Comparison of ENCODE assay signal across 15 cellular contexts in the genomic region with DNA sequence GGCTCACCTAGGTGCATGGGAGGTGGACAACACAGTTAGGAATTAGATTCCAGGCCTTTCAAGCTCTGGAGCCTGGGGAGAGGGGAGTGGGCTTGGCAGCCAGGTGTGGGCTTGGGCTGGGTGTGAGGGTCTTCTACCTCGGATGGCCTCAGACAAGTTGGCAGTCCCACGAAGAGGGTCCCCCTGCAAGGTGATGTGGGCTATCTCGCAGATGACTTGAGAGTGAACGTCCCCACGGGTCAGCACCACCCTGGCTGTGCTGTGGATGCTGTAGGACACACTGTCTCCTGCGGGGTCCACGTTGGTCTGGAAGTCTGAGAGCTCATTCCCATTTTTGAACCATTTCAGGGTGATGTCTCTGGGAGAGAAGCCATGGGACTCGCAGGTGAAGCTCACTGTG. TPM values are rescaled to one million over a fixed set of nuclear protein-coding genes. Genes with fewer than 3 reads are reported as not detected.
"Had no signal": no experiment of that assay in that cellular context is flagged by ENCODE, and none has a peak within 500 bp of the region (broad histone marks: within the 10 kb centered on the region; RNA-seq: fewer than 3 reads in every experiment).

No MANE protein-coding gene starts in this region.

RNA-seq across cellular contexts. Expression of gene SIRPD, which starts 14.1 kb away (rescaled TPM):
- total RNA-seq: left cardiac atrium; left lobe of liver; left ventricle myocardium superior; lung microvascular endothelial cell; mucosa of descending colon; myocyte; natural killer cell treated with Interleukin-12 subunit alpha and Interleukin-12 subunit beta and Interleukin-15 and Interleukin-18, amount 100 ng/mL, for 72 hours; osteoblast; psoas muscle; skeletal muscle tissue; smooth muscle cell; thyroid gland; transverse colon; urinary bladder; vagina had no signal
